ENCODE assay signal across 15 cellular contexts in genomic region chr2:6554403-6554802, GRCh38.
"Had no signal": no experiment of that assay in that cellular context is flagged by ENCODE, and none has a peak within 500 bp of the region (broad histone marks: within the 10 kb centered on the region; RNA-seq: fewer than 3 reads in every experiment).

No MANE protein-coding gene starts in this region.

- H3K9me3 ChIP-seq: esophagus squamous epithelium, neutrophil, tibial artery had no signal

- ATAC-seq: activated naive CD8-positive, alpha-beta T cell treated with anti-CD3 and anti-CD28 coated beads, Interleukin-2, amount 50 U/mL, for 24 hours; naive thymus-derived CD8-positive, alpha-beta T cell; stimulated activated naive B cell treated with anti-CD40 and anti-IgM and Interleukin-4, amounts not matched to agents 10 μg/mL and 1 μg/mL and 100 μg/mL, for 72 hours had no signal

- H3K36me3 ChIP-seq: esophagus squamous epithelium, neutrophil, tibial artery had no signal

- H3K79me2 ChIP-seq: parathyroid adenoma had no signal

- H3K4me3 ChIP-seq: esophagus squamous epithelium, tibial artery had no signal

- H3K27me3 ChIP-seq: esophagus squamous epithelium, neutrophil, tibial artery had no signal

- H2AFZ ChIP-seq: parathyroid adenoma had no signal

- DNase-seq: activated CD4-positive, alpha-beta T cell treated with anti-CD3 and anti-CD28 coated beads, Interleukin-2, amount 50 U/mL, for 48 hours; activated naive CD4-positive, alpha-beta T cell treated with anti-CD3 and anti-CD28 coated beads for 36 hours; activated naive CD8-positive, alpha-beta T cell treated with anti-CD3 and anti-CD28 coated beads, Interleukin-2, amount 50 U/mL, for 24 hours; aorta; cortex of kidney; effector CD4-positive, alpha-beta T cell; esophagus squamous epithelium; glutamatergic neuron; mesenchymal stem cell; naive thymus-derived CD8-positive, alpha-beta T cell; stimulated activated CD4-positive, alpha-beta T cell treated with anti-CD3 and anti-CD28 coated beads, Interleukin-2, amount 100 ng/mL, for 48 hours; stimulated activated naive B cell treated with anti-CD40 and anti-IgM and Interleukin-4, amounts not matched to agents 10 μg/mL and 1 μg/mL and 100 μg/mL, for 72 hours; tibial artery had no signal

- H3K27ac ChIP-seq: esophagus squamous epithelium, neutrophil, parathyroid adenoma, tibial artery had no signal

- H3K9ac ChIP-seq: parathyroid adenoma had no signal
